In the genomic region with DNA sequence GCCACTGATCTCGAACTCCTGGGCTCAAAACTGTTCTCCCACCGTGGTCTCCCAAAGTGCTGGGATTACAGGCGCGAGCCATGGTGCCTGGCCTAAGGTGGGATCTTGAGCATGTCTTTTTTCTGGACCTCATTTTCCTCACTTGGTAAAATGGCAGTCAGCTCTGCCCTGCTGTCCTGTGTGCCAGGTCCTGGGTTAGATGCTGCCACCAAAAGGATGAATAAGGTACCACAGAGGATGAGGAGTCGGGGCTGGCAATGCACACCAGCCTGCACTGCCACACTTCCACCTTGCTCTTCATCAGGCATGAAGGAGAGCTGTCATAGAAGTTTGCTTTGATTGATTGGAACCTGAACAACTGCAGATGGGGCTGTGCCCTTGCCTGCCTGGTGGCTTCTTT, we compare ENCODE assay signal across 1 cellular context.
TF ChIP-seq lines count a peak whose summit lies in the region.

No MANE protein-coding gene starts in this region.

TF ChIP-seq in GM12878, 131 proteins besides CTCF, POLR2A, EP300 and RAD21:
- TF ChIP-seq, protein P1, sequence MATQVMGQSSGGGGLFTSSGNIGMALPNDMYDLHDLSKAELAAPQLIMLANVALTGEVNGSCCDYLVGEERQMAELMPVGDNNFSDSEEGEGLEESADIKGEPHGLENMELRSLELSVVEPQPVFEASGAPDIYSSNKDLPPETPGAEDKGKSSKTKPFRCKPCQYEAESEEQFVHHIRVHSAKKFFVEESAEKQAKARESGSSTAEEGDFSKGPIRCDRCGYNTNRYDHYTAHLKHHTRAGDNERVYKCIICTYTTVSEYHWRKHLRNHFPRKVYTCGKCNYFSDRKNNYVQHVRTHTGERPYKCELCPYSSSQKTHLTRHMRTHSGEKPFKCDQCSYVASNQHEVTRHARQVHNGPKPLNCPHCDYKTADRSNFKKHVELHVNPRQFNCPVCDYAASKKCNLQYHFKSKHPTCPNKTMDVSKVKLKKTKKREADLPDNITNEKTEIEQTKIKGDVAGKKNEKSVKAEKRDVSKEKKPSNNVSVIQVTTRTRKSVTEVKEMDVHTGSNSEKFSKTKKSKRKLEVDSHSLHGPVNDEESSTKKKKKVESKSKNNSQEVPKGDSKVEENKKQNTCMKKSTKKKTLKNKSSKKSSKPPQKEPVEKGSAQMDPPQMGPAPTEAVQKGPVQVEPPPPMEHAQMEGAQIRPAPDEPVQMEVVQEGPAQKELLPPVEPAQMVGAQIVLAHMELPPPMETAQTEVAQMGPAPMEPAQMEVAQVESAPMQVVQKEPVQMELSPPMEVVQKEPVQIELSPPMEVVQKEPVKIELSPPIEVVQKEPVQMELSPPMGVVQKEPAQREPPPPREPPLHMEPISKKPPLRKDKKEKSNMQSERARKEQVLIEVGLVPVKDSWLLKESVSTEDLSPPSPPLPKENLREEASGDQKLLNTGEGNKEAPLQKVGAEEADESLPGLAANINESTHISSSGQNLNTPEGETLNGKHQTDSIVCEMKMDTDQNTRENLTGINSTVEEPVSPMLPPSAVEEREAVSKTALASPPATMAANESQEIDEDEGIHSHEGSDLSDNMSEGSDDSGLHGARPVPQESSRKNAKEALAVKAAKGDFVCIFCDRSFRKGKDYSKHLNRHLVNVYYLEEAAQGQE (IDR thresholded peaks at IDR 0.05; ENCODE audit: low read depth, low read length): no peak
- TF ChIP-seq SMC3 (IDR thresholded peaks at IDR 0.05; ENCODE audit: borderline replicate concordance, low read length) (peak; percentile 69; the same call in 1 of the 2 replicates), YY1 (IDR thresholded peaks at IDR 0.05; ENCODE audit: low read depth, low read length) (peak; percentile 84)
